Comparison of ENCODE assay signal across 8 cellular contexts in the genomic region with DNA sequence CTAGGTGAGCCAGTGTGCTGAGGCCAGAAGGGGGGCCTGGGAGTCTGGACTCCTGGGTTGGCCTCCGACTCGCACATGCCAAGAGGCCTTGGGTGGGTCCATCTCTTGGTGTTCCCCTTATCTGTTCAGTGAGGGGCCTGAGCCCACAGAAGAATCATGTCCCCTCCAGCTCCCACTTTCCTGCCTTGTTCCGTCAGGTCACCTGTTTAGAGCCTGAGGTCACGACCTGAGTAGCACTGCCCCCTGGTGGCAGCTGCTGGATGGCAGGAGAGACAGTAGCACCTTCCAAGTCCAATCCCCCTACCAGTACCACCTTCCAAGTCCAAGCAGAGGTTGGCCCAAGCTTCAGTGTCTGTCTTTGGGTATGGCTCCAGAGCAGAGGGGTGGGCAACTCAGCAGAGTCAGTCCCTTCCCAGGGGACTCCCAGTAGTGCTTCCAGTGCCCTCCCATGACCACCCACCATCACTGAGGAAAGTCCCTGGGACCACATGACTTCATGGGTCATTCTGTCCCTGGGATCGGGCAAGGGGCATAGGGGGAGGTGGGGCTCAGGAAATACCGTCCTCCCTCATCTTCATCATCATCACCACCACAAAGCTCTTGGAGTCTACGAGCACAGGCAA.
DNase-seq lines count a peak whose midpoint lies in the region; ATAC-seq and TF ChIP-seq lines count a peak whose summit lies in the region.

No MANE protein-coding gene starts in this region.

- DNase-seq in T-helper 9 cell, result peak; percentile 37
- DNase-seq in cardiac fibroblast (ENCODE audit: low read depth in 2 of 2), result no peak
- DNase-seq in neural crest cell (ENCODE audit: low read depth, low spot score), result peak; percentile 16
- DNase-seq in caudate nucleus (lab: John Stamatoyannopoulos, UW), result no peak
- DNase-seq in NCI-H226, result no peak

- no peak overlapping the region for H3K4me3 ChIP-seq in cardiac fibroblast (replicated peaks in 1 of 2; ENCODE audit: low read depth in 2 of 2, low read length in 2 of 2)

- no peak overlapping the region for H3K27ac ChIP-seq in caudate nucleus (ENCODE audit: low read depth, low read length)

- no peaks in the 10 kb centered on the region for H3K36me3 Mint-ChIP-seq in neural crest cell (ENCODE audit: low read depth)

- no peak overlapping the region for H3K4me3 Mint-ChIP-seq in neural crest cell

- no peaks in the 10 kb centered on the region for H3K9me3 Mint-ChIP-seq in neural crest cell

- H3K27me3 Mint-ChIP-seq in neural crest cell (ENCODE audit: low read depth), result no peaks in the 10 kb centered on the region

- peak; percentile 65 for ATAC-seq in HG02642 (IDR thresholded peaks at IDR 0.05; ENCODE audit: poor library complexity, unreplicated experiment)
- no peak for ATAC-seq in HG03280 (IDR thresholded peaks at IDR 0.05; ENCODE audit: unreplicated experiment)

- H3K4me1 Mint-ChIP-seq in neural crest cell, result no peaks in the 10 kb centered on the region

- TF ChIP-seq CTCF in GM12872 (IDR thresholded peaks at IDR 0.05; ENCODE audit: insufficient read depth, low read depth, low read length), result peak; percentile 94
- TF ChIP-seq CTCF in cardiac fibroblast (IDR thresholded peaks at IDR 0.05; ENCODE audit: low read depth, low read length), result peak; percentile 28
- TF ChIP-seq CTCF in neural crest cell (conservative IDR thresholded peaks at IDR 0.05), result peak; percentile 57

- no peak overlapping the region for H3K27ac Mint-ChIP-seq in neural crest cell (ENCODE audit: unreplicated experiment)

Comparison
In these comparisons a context has a peak if more than half of its experiments do, and no peak if none do; other contexts are left out.
1. CTCF ChIP-seq: peak in every context shown above with its lines; median percentile 94 in GM12872; 57 in neural crest cell; 28 in cardiac fibroblast.
2. DNase-seq: peak in T-helper 9 cell (single experiment) and neural crest cell (single experiment); none in cardiac fibroblast (0 of 2), caudate nucleus (0 of 61) and NCI-H226 (single experiment).